In the genomic region with DNA sequence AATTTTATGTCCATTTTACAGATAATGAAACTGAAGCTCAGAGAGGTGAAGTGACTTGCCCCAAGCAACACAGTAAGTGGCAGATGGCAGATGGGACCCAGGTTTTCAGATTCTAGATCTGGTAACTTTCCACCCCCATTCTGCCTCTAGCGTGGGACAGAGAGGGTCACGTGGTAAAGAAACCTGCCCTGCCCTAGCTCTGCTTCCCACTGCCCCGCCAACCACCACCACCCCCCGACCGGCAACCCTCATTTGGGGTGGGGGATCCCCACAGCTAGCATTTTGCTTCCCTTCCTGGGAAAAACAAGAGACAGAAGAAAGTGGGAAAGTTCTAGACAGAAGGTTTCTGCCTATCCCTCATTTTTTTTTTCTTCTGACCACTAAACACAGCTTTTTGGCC, we compare ENCODE assay signal across 17 cellular contexts.
DNase-seq lines count a peak whose midpoint lies in the region; ATAC-seq, FAIRE-seq and TF ChIP-seq lines count a peak whose summit lies in the region.
"Had no signal": no experiment of that assay in that cellular context is flagged by ENCODE, and none has a peak within 500 bp of the region (broad histone marks: within the 10 kb centered on the region; RNA-seq: fewer than 3 reads in every experiment).

No MANE protein-coding gene starts in this region.

- H2AK5ac ChIP-seq in mesenchymal stem cell (ENCODE audit: low read length, severe bottlenecking) = no peak overlapping the region

- ATAC-seq in K562 = no peak
- ATAC-seq in HG02852 (IDR thresholded peaks at IDR 0.05; ENCODE audit: unreplicated experiment) = no peak
- ATAC-seq in HG02610 (IDR thresholded peaks at IDR 0.05; ENCODE audit: unreplicated experiment) = no peak

- no peak overlapping the region for H3K27ac ChIP-seq in K562 (ENCODE audit: extremely low read depth, low read depth, low read length)
- no peak overlapping the region for H3K27ac ChIP-seq in esophagus muscularis mucosa (replicated peaks in 1 of 4)
- no peak overlapping the region for H3K27ac ChIP-seq in mesenchymal stem cell (ENCODE audit: low read length, poor library complexity, severe bottlenecking)
- H3K27ac ChIP-seq in vagina = no peak overlapping the region

- in situ Hi-C loops in K562 (cut with MboI) = no loop called here

- H3K4me1 ChIP-seq in K562 (replicated peaks in 1 of 2; ENCODE audit: control insufficient read depth in 2 of 2, insufficient read depth in 2 of 2, low read length in 2 of 2) = no peaks in the 10 kb centered on the region
- H3K4me1 ChIP-seq in esophagus muscularis mucosa = no peaks in the 10 kb centered on the region
- no peaks in the 10 kb centered on the region for H3K4me1 ChIP-seq in mesenchymal stem cell (ENCODE audit: control insufficient read depth, insufficient read depth, low read depth, low read length)
- no peaks in the 10 kb centered on the region for H3K4me1 ChIP-seq in vagina
- H3K4me1 ChIP-seq: Caco-2 had no signal

- DNase-seq in K562 (ENCODE audit: extremely low read depth in 1 of 4, low spot score in 3 of 4) (no peak), esophagus muscularis mucosa (ENCODE audit: extremely low spot score) (peak; percentile 60), mesenchymal stem cell (no peak), vagina (ENCODE audit: extremely low spot score in 2 of 2) (peak; percentile 44 to 81), NCI-H1694 (lab: John Stamatoyannopoulos, UW) (no peak)
- DNase-seq: C1 segment of cervical spinal cord; Caco-2; CD4-positive, alpha-beta memory T cell; DMS153; DND-41; H7; HCEC 1CT had no signal

- TF ChIP-seq EP300 in K562 (IDR thresholded peaks at IDR 0.05; ENCODE audit: low read length) (no peak), esophagus muscularis mucosa (IDR thresholded peaks at IDR 0.05) (no peak)

- H2BK120ac ChIP-seq in mesenchymal stem cell (ENCODE audit: low read depth, low read length) = no peak overlapping the region

- H2BK15ac ChIP-seq in mesenchymal stem cell (ENCODE audit: low read depth, poor library complexity, severe bottlenecking) = no peak overlapping the region

- 3% methylated on average over 5 of the region's 5 CpGs for WGBS in K562 (ENCODE audit: insufficient coverage, low coverage, missing lambda C conversion rate)
- WGBS in esophagus muscularis mucosa = 87% methylated on average over 5 of the region's 5 CpGs
- 86% methylated on average over 5 of the region's 5 CpGs for WGBS in mesenchymal stem cell

- TF ChIP-seq POLR2A in K562 (conservative IDR thresholded peaks at IDR 0.05) (no peak), esophagus muscularis mucosa (IDR thresholded peaks at IDR 0.05; ENCODE audit: low read depth) (no peak), vagina (IDR thresholded peaks at IDR 0.05) (no peak)

- FAIRE-seq in K562 (lab: Jason Lieb, UNC) = no peak
- FAIRE-seq: G401.6, GM12892, H1 had no signal

- BruUV-seq in K562 (replicated peaks; lab: Mats Ljungman, UMichigan) = no TSS peak

- TF ChIP-seq CTCF in K562 (IDR thresholded peaks at IDR 0.05 in 2 of 3, conservative IDR thresholded peaks at IDR 0.05 in 1 of 3; ENCODE audit: insufficient read depth in 2 of 3, low read depth in 1 of 3, low read length in 3 of 3) (no peak), esophagus muscularis mucosa (IDR thresholded peaks at IDR 0.05) (no peak), vagina (IDR thresholded peaks at IDR 0.05) (no peak)

- H3K36me3 ChIP-seq in K562 (ENCODE audit: control insufficient read depth, insufficient read depth, low read length) (no peaks in the 10 kb centered on the region), esophagus muscularis mucosa (no peaks in the 10 kb centered on the region), mesenchymal stem cell (ENCODE audit: control insufficient read depth in 1 of 2, insufficient read depth in 2 of 2, low read depth in 1 of 2, low read length in 2 of 2) (no peaks in the 10 kb centered on the region), vagina (no peaks in the 10 kb centered on the region)

- no peak overlapping the region for H3K4me2 ChIP-seq in K562 (ENCODE audit: insufficient read depth, low read length)
- H3K4me2 ChIP-seq in mesenchymal stem cell (ENCODE audit: low read length, poor library complexity, severe bottlenecking) = no peak overlapping the region

- H3K9me3 ChIP-seq in K562 (replicated peaks; ENCODE audit: control insufficient read depth, insufficient read depth, low read depth, low read length) (no peaks in the 10 kb centered on the region), esophagus muscularis mucosa (peaks cover 0 to 16% (median 10%) of the 10 kb centered on the region in 4 donors), mesenchymal stem cell (ENCODE audit: control insufficient read depth, low read length) (peaks cover 15% of the 10 kb centered on the region), vagina (no peaks in the 10 kb centered on the region)
- H3K9me3 ChIP-seq: Caco-2 had no signal

- no peak overlapping the region for H4K8ac ChIP-seq in mesenchymal stem cell (ENCODE audit: low read length)

- H4K91ac ChIP-seq in mesenchymal stem cell (ENCODE audit: low read length) = no peak overlapping the region

- intact Hi-C loops in K562 (cut with micrococcal nuclease) (no loop called here), esophagus muscularis mucosa (cut with DNase I) (no loop called here), vagina (cut with DNase I) (no loop called here)

- no peaks in the 10 kb centered on the region for H3K79me2 ChIP-seq in K562 (ENCODE audit: control insufficient read depth, insufficient read depth, low read length)

- H2BK5ac ChIP-seq in mesenchymal stem cell (ENCODE audit: low read depth, low read length, poor library complexity, severe bottlenecking) = no peak overlapping the region

- H3K27me3 ChIP-seq in K562 (ENCODE audit: control insufficient read depth in 2 of 2, insufficient read depth in 2 of 2, low read length in 2 of 2) (no peaks in the 10 kb centered on the region; a peak in 1 of 5 replicates), esophagus muscularis mucosa (no peaks in the 10 kb centered on the region), mesenchymal stem cell (ENCODE audit: control insufficient read depth in 1 of 2, insufficient read depth in 1 of 2, low read length in 2 of 2) (no peaks in the 10 kb centered on the region), vagina (no peaks in the 10 kb centered on the region)

- H2AFZ ChIP-seq in K562 (ENCODE audit: low read depth, low read length) (no peak overlapping the region), mesenchymal stem cell (ENCODE audit: low read depth, low read length) (no peak overlapping the region)

- no peak overlapping the region for H3K18ac ChIP-seq in mesenchymal stem cell (ENCODE audit: low read depth in 1 of 2, low read length in 2 of 2)

- H4K20me1 ChIP-seq in K562 (replicated peaks; ENCODE audit: control insufficient read depth, insufficient read depth, low read length) = no peaks in the 10 kb centered on the region

- no peaks in the 10 kb centered on the region for H3K79me1 ChIP-seq in mesenchymal stem cell (replicated peaks; ENCODE audit: low read length, poor library complexity, severe bottlenecking)

- no peaks in the 10 kb centered on the region for H3K9me1 ChIP-seq in K562 (ENCODE audit: control insufficient read depth, insufficient read depth, low read length)

- POLR2A ChIA-PET in K562 (lab: Yijun Ruan, JAX) = no interaction called here

- H3K9ac ChIP-seq in K562 (ENCODE audit: insufficient read depth in 1 of 2, low read depth in 2 of 2, low read length in 2 of 2) (no peak overlapping the region), mesenchymal stem cell (ENCODE audit: low read length) (peak overlapping the region; percentile 85)

- CTCF ChIA-PET in K562 (lab: Yijun Ruan, JAX; ENCODE audit: low intra/inter-chr PET ratio) = interaction anchor here (0.6 kb wide), 1 partner anchor 848 kb away, joined by 3 read pairs; no protein-coding TSS in a partner anchor

- no peak overlapping the region for H3K4ac ChIP-seq in mesenchymal stem cell (ENCODE audit: low read depth in 1 of 2, low read length in 2 of 2)

- H3K4me3 ChIP-seq in K562 = no peak overlapping the region
- no peak overlapping the region for H3K4me3 ChIP-seq in esophagus muscularis mucosa
- H3K4me3 ChIP-seq in mesenchymal stem cell (ENCODE audit: insufficient read depth in 1 of 2, low read depth in 1 of 2, low read length in 2 of 2) = no peak overlapping the region
- H3K4me3 ChIP-seq in vagina = no peak overlapping the region

- H3K23ac ChIP-seq in mesenchymal stem cell (ENCODE audit: low read length in 2 of 2) = no peak overlapping the region

- H2BK12ac ChIP-seq in mesenchymal stem cell (ENCODE audit: low read length in 2 of 2) = no peak overlapping the region

- TF ChIP-seq RAD21 in K562 (CRISPR knock-in tag; conservative IDR thresholded peaks at IDR 0.05 in 1 of 2, IDR thresholded peaks at IDR 0.05 in 1 of 2) = no peak

- no peak overlapping the region for H3K14ac ChIP-seq in mesenchymal stem cell (ENCODE audit: low read length in 2 of 2)

TF ChIP-seq in K562, 482 proteins besides CTCF, POLR2A, EP300 and RAD21:
- TF ChIP-seq SMARCE1 (IDR thresholded peaks at IDR 0.05) (no peak), RBM25 (IDR thresholded peaks at IDR 0.05; ENCODE audit: low read depth, low read length, severe bottlenecking) (peak; percentile 13)
TF ChIP-seq in K562: peak in this region for 1.

Comparison
In these comparisons a context has a peak if more than half of its experiments do, and no peak if none do; other contexts are left out.
1. DNase-seq: peak in esophagus muscularis mucosa (single experiment) and vagina (2 of 2); none in K562 (0 of 4), mesenchymal stem cell (single experiment) and NCI-H1694 (single experiment).